8 cellular contexts compared by ENCODE assay signal in genomic region chr6:151239603-151240035, GRCh38. TPM values are rescaled to one million over a fixed set of nuclear protein-coding genes. Genes with fewer than 3 reads are reported as not detected.
A peak's percentile ranks its signal among the peaks of the same experiment; 100 is the strongest.
DNase-seq lines count a peak whose midpoint lies in the region; ATAC-seq and TF ChIP-seq lines count a peak whose summit lies in the region.

A gene with protein sequence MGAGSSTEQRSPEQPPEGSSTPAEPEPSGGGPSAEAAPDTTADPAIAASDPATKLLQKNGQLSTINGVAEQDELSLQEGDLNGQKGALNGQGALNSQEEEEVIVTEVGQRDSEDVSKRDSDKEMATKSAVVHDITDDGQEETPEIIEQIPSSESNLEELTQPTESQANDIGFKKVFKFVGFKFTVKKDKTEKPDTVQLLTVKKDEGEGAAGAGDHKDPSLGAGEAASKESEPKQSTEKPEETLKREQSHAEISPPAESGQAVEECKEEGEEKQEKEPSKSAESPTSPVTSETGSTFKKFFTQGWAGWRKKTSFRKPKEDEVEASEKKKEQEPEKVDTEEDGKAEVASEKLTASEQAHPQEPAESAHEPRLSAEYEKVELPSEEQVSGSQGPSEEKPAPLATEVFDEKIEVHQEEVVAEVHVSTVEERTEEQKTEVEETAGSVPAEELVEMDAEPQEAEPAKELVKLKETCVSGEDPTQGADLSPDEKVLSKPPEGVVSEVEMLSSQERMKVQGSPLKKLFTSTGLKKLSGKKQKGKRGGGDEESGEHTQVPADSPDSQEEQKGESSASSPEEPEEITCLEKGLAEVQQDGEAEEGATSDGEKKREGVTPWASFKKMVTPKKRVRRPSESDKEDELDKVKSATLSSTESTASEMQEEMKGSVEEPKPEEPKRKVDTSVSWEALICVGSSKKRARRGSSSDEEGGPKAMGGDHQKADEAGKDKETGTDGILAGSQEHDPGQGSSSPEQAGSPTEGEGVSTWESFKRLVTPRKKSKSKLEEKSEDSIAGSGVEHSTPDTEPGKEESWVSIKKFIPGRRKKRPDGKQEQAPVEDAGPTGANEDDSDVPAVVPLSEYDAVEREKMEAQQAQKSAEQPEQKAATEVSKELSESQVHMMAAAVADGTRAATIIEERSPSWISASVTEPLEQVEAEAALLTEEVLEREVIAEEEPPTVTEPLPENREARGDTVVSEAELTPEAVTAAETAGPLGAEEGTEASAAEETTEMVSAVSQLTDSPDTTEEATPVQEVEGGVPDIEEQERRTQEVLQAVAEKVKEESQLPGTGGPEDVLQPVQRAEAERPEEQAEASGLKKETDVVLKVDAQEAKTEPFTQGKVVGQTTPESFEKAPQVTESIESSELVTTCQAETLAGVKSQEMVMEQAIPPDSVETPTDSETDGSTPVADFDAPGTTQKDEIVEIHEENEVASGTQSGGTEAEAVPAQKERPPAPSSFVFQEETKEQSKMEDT (N-terminal part only) (plus strand): TSS chr6:151239967. CDS start chr6:151240563, 596 bp downstream.

- H3K36me3 ChIP-seq in duodenal mucosa (ENCODE audit: control insufficient read depth in 1 of 2, insufficient read depth in 2 of 2, low read length in 2 of 2) (no peaks in the 10 kb centered on the region), testis (ENCODE audit: low read depth, missing control alignments) (no peaks in the 10 kb centered on the region)

- 23 to 25% methylated on average over 7 to 23 of the region's 23 CpGs for WGBS in testis, 2 donors

- peak within 1 kb of the TSS; percentile 49 to 59 for H3K4me3 ChIP-seq in duodenal mucosa (ENCODE audit: low read depth in 1 of 2, low read length in 2 of 2)
- H3K4me3 ChIP-seq in testis, result peak within 1 kb of the TSS; percentile 78 to 84

- ATAC-seq in HG03565 (IDR thresholded peaks at IDR 0.05; ENCODE audit: unreplicated experiment) (no peak), HG03378 (IDR thresholded peaks at IDR 0.05; ENCODE audit: unreplicated experiment) (no peak)

- peaks cover 23 to 27% of the 10 kb centered on the region in 2 donors for H3K27me3 ChIP-seq in duodenal mucosa (ENCODE audit: control insufficient read depth in 1 of 2, insufficient read depth in 2 of 2, low read length in 2 of 2)
- no peaks in the 10 kb centered on the region for H3K27me3 ChIP-seq in testis

- TF ChIP-seq CTCF in testis (IDR thresholded peaks at IDR 0.05), result no peak

- H3K4me1 ChIP-seq in duodenal mucosa (ENCODE audit: control insufficient read depth in 1 of 2, insufficient read depth in 2 of 2, low read length in 2 of 2), result peaks cover 5 to 7% of the 10 kb centered on the region in 2 donors
- H3K4me1 ChIP-seq in testis, result peaks cover 18% of the 10 kb centered on the region

- intact Hi-C loops in testis (cut with DNase I; ENCODE audit: low total_unique reads), result no loop called here

- DNase-seq in AG20443 (ENCODE audit: low spot score), result peak; percentile 58
- DNase-seq in NCI-H146 (lab: John Stamatoyannopoulos, UW), result peak; percentile 87
- peak; percentile 52 to 80 for DNase-seq in lung microvascular endothelial cell (ENCODE audit: low read depth in 2 of 2)
- peak; percentile 74 for DNase-seq in testis
- no peak for DNase-seq in NOMO-1 treated with dmso at 0.1 percent for 144 hours (lab: John Stamatoyannopoulos, UW; ENCODE audit: unreplicated experiment)

- H3K9ac ChIP-seq in duodenal mucosa (ENCODE audit: low read depth in 1 of 2, low read length in 2 of 2), result peak within 1 kb of the TSS in 1 of 2 donors; percentile 40

- no peak for TF ChIP-seq POLR2A in testis (IDR thresholded peaks at IDR 0.05)

- H3K9me3 ChIP-seq in duodenal mucosa (ENCODE audit: control insufficient read depth in 1 of 2, low read length in 2 of 2), result no peaks in the 10 kb centered on the region
- no peaks in the 10 kb centered on the region for H3K9me3 ChIP-seq in testis

- H3K27ac ChIP-seq in duodenal mucosa (ENCODE audit: low read depth, low read length) (peak within 1 kb of the TSS; percentile 46), testis (peak within 1 kb of the TSS; percentile 90 to 94)

RNA-seq across cellular contexts. Expression of the gene that starts here (rescaled TPM):
- total RNA-seq in lung microvascular endothelial cell, result 250 and 900 TPM in 2 replicates
- 100 to 1,000 TPM; 280 to 287 TPM for total RNA-seq in testis
- polyA plus RNA-seq in testis (ENCODE audit: insufficient read depth, low read depth, low replicate concordance), result 244 TPM
